Comparison of ENCODE assay signal across 20 cellular contexts in genomic region chr2:84556190-84556589, GRCh38. TPM values are rescaled to one million over a fixed set of nuclear protein-coding genes. Genes with fewer than 3 reads are reported as not detected.
DNase-seq lines count a peak whose midpoint lies in the region; ATAC-seq and TF ChIP-seq lines count a peak whose summit lies in the region.
"Had no signal": no experiment of that assay in that cellular context is flagged by ENCODE, and none has a peak within 500 bp of the region (broad histone marks: within the 10 kb centered on the region; RNA-seq: fewer than 3 reads in every experiment).

No MANE protein-coding gene starts in this region.

- no peak for TF ChIP-seq CTCF in MM.1S (IDR thresholded peaks at IDR 0.05; ENCODE audit: low read length)
- TF ChIP-seq CTCF in chondrocyte (IDR thresholded peaks at IDR 0.05) = no peak

- H4K20me1 ChIP-seq in MM.1S (ENCODE audit: insufficient read depth, low read length) = no peaks in the 10 kb centered on the region

- H2AFZ ChIP-seq in MM.1S (ENCODE audit: low read length) = no peak overlapping the region
- H2AFZ ChIP-seq: parathyroid adenoma had no signal

- peaks cover 2% of the 10 kb centered on the region for H3K36me3 Mint-ChIP-seq in chondrocyte (ENCODE audit: low read depth)

- no peaks in the 10 kb centered on the region for H3F3A ChIP-seq in MM.1S (ENCODE audit: insufficient read depth, low read length)

- H3K27me3 ChIP-seq in MM.1S (replicated peaks; ENCODE audit: insufficient read depth, low read length) = no peaks in the 10 kb centered on the region
- H3K27me3 ChIP-seq: cardiac muscle cell, suprapubic skin had no signal

- no peak overlapping the region for H3K4me2 ChIP-seq in MM.1S (ENCODE audit: low read depth, low read length)

- no peaks in the 10 kb centered on the region for H3K36me3 ChIP-seq in MM.1S (replicated peaks; ENCODE audit: insufficient read depth, low read length)
- H3K36me3 ChIP-seq: cardiac muscle cell, suprapubic skin had no signal

- H3K4me1 ChIP-seq in MM.1S (ENCODE audit: low read length) = no peaks in the 10 kb centered on the region
- H3K4me1 ChIP-seq: parathyroid adenoma, suprapubic skin had no signal

- ATAC-seq in GM18505 (IDR thresholded peaks at IDR 0.05; ENCODE audit: unreplicated experiment) = peak; percentile 97
- peak; percentile 91 for ATAC-seq in HG02870 (IDR thresholded peaks at IDR 0.05; ENCODE audit: unreplicated experiment)
- ATAC-seq in GM19035 (IDR thresholded peaks at IDR 0.05; ENCODE audit: unreplicated experiment) = no peak
- ATAC-seq: effector memory CD8-positive, alpha-beta T cell; left ventricle myocardium superior; Right ventricle myocardium inferior had no signal

- no peaks in the 10 kb centered on the region for H3K4me1 Mint-ChIP-seq in chondrocyte (ENCODE audit: low read depth)
- H3K4me1 Mint-ChIP-seq: activated naive CD4-positive, alpha-beta T cell treated with anti-CD3 and anti-CD28 coated beads, Interleukin-2, amount 50 U/mL, for 24 hours; B cell had no signal

- H3K4me3 ChIP-seq in MM.1S (ENCODE audit: low read length) = no peak overlapping the region
- H3K4me3 ChIP-seq: cardiac muscle cell, suprapubic skin had no signal

- no peaks in the 10 kb centered on the region for H3K9me2 ChIP-seq in MM.1S (replicated peaks; ENCODE audit: insufficient read depth, low read length)

- H3K27ac Mint-ChIP-seq in chondrocyte (ENCODE audit: unreplicated experiment) = no peak overlapping the region
- H3K27ac Mint-ChIP-seq: activated naive CD4-positive, alpha-beta T cell treated with anti-CD3 and anti-CD28 coated beads, Interleukin-2, amount 50 U/mL, for 24 hours; B cell had no signal

- no peak for TF ChIP-seq POLR2A in GM18505 (IDR thresholded peaks at IDR 0.05; ENCODE audit: borderline replicate concordance, extremely low read depth, insufficient read depth, insufficient read length)

- H3K27ac ChIP-seq in MM.1S (ENCODE audit: low read length) = no peak overlapping the region
- H3K27ac ChIP-seq: cardiac muscle cell, parathyroid adenoma, suprapubic skin had no signal

- H3K27me3 Mint-ChIP-seq in chondrocyte (ENCODE audit: low read depth) = peaks cover 15% of the 10 kb centered on the region
- H3K27me3 Mint-ChIP-seq: activated naive CD4-positive, alpha-beta T cell treated with anti-CD3 and anti-CD28 coated beads, Interleukin-2, amount 50 U/mL, for 24 hours had no signal

- DNase-seq in COLO668 (lab: John Stamatoyannopoulos, UW; ENCODE audit: unreplicated experiment) (peak; percentile 8), RKO (ENCODE audit: low spot score) (peak; percentile 33), MM.1S (no peak), chondrocyte (ENCODE audit: low spot score) (no peak), AML-193 (lab: John Stamatoyannopoulos, UW) (no peak)
- DNase-seq: DMS 273 treated with DMSO at 0.1 percent for 48 hours; effector memory CD8-positive, alpha-beta T cell; Kasumi-1; left ventricle myocardium superior; NCI-H1694 treated with DMSO at 0.1 percent for 48 hours; NCI-H748 treated with DMSO at 0.1 percent for 48 hours had no signal

- peaks cover 16% of the 10 kb centered on the region for H3K9me3 Mint-ChIP-seq in chondrocyte (ENCODE audit: low read depth)

- H3K4me3 Mint-ChIP-seq in chondrocyte (ENCODE audit: unreplicated experiment) = no peak overlapping the region
- H3K4me3 Mint-ChIP-seq: activated naive CD4-positive, alpha-beta T cell treated with anti-CD3 and anti-CD28 coated beads, Interleukin-2, amount 50 U/mL, for 24 hours; B cell; effector memory CD8-positive, alpha-beta T cell had no signal

- H3K9ac ChIP-seq in MM.1S (ENCODE audit: low read length) = no peak overlapping the region
- H3K9ac ChIP-seq: parathyroid adenoma had no signal

- no peaks in the 10 kb centered on the region for H3K79me2 ChIP-seq in MM.1S (ENCODE audit: low read length)
- H3K79me2 ChIP-seq: parathyroid adenoma had no signal

- no peaks in the 10 kb centered on the region for H3K9me3 ChIP-seq in MM.1S (replicated peaks; ENCODE audit: insufficient read depth, low read length)

RNA-seq across cellular contexts. Expression of gene DNAH6, which starts 39.9 kb away (rescaled TPM):
- 0.12 TPM in 1 of 3 replicates, not detected in the others for total RNA-seq in chondrocyte

Comparison
In these comparisons a context has a peak if more than half of its experiments do, and no peak if none do; other contexts are left out.
1. DNase-seq: peak in COLO668 (single experiment) and RKO (single experiment); none in MM.1S (single experiment), chondrocyte (single experiment) and AML-193 (0 of 2).